8 cellular contexts compared by ENCODE assay signal in the genomic region with DNA sequence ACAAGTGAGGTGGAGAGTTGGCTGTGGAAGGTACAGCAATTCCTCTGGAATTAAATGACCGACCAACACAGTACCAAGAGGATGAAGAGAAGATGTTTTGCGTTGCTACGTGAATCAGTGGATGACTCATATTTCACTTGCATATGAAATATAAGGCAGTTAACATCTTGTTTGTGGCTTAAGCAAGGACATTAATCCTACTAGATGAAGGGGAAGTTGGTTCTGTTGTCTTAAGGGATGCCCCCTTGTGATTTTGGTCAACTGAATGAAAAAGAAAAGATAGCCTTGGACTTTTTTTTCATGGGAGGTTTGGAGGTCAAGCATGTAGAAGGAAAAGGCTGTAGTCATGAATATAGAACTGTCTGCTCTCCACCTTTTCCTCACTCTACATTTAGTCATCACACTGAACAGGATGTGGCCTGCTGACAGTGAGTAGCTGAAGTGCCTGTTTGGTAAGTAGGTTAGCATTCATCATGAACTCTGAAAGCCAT. TPM values are rescaled to one million over a fixed set of nuclear protein-coding genes. Genes with fewer than 3 reads are reported as not detected.
DNase-seq lines count a peak whose midpoint lies in the region; ATAC-seq and TF ChIP-seq lines count a peak whose summit lies in the region.

No MANE protein-coding gene starts in this region.

- H3K27ac ChIP-seq in lung (ENCODE audit: low read depth in 1 of 2, low read length in 1 of 2): peak overlapping the region in 1 of 2 donors; percentile 77

- 53 to 71% methylated on average over 3 of the region's 3 CpGs for WGBS in lung, 2 donors

- H3K27me3 ChIP-seq in Loucy (ENCODE audit: insufficient read depth, low read length, poor library complexity, severe bottlenecking) (no peaks in the 10 kb centered on the region), lung (ENCODE audit: control insufficient read depth, insufficient read depth) (no peaks in the 10 kb centered on the region)

- H3K9me3 ChIP-seq in Loucy (ENCODE audit: insufficient read depth, low read depth, low read length): no peaks in the 10 kb centered on the region
- no peaks in the 10 kb centered on the region for H3K9me3 ChIP-seq in lung (ENCODE audit: control insufficient read depth in 2 of 2, insufficient read depth in 1 of 2, low read length in 1 of 2)

- CTCF ChIA-PET in activated CD8-positive, alpha-beta memory T cell treated with anti-CD3 and anti-CD28 coated beads, Interleukin-2, amount 10 ng/mL, durations not matched to agents 7 days and 5 days (lab: Charles Lee): interaction anchor here (1.1 kb wide), 1 partner anchor 33 kb away, joined by 3 read pairs; no protein-coding TSS in a partner anchor

- H3K4me1 ChIP-seq in Loucy (ENCODE audit: insufficient read depth, low read length, poor library complexity, severe bottlenecking): peaks cover 43% of the 10 kb centered on the region
- peaks cover 0 to 8% of the 10 kb centered on the region in 2 donors for H3K4me1 ChIP-seq in lung (ENCODE audit: control insufficient read depth in 2 of 2, insufficient read depth in 2 of 2, low read length in 2 of 2)

- H3K27ac Mint-ChIP-seq in activated CD8-positive, alpha-beta memory T cell treated with anti-CD3 and anti-CD28 coated beads, Interleukin-2, amount 10 ng/mL, durations not matched to agents 7 days and 5 days: peak overlapping the region; percentile 96
- peak overlapping the region; percentile 84 for H3K27ac Mint-ChIP-seq in activated naive CD8-positive, alpha-beta T cell treated with anti-CD3 and anti-CD28 coated beads, Interleukin-2, amount 10 ng/mL, durations not matched to agents 7 days and 5 days

- ATAC-seq in activated CD8-positive, alpha-beta memory T cell treated with anti-CD3 and anti-CD28 coated beads, Interleukin-2, amount 10 ng/mL, durations not matched to agents 7 days and 5 days: peak; percentile 96
- ATAC-seq in activated naive CD8-positive, alpha-beta T cell treated with anti-CD3 and anti-CD28 coated beads, Interleukin-2, amount 10 ng/mL, durations not matched to agents 7 days and 5 days (ENCODE audit: low read depth): peak; percentile 97
- peak; percentile 28 for ATAC-seq in lung (ENCODE audit: insufficient read depth, low FRiP score)

- no peaks in the 10 kb centered on the region for H3K9me3 Mint-ChIP-seq in activated CD8-positive, alpha-beta memory T cell treated with anti-CD3 and anti-CD28 coated beads, Interleukin-2, amount 10 ng/mL, durations not matched to agents 7 days and 5 days (ENCODE audit: low read depth)
- no peaks in the 10 kb centered on the region for H3K9me3 Mint-ChIP-seq in activated naive CD8-positive, alpha-beta T cell treated with anti-CD3 and anti-CD28 coated beads, Interleukin-2, amount 10 ng/mL, durations not matched to agents 7 days and 5 days

- H3K36me3 ChIP-seq in Loucy (ENCODE audit: insufficient read depth, low read length) (peaks cover 49% of the 10 kb centered on the region), lung (ENCODE audit: control insufficient read depth in 2 of 2, insufficient read depth in 2 of 2, low read length in 2 of 2) (peaks cover 6 to 26% of the 10 kb centered on the region in 2 donors)

- H3F3A ChIP-seq in Loucy (ENCODE audit: low read depth): peaks cover 10% of the 10 kb centered on the region; the same call in 1 of the 2 replicates

- H3K36me3 Mint-ChIP-seq in activated CD8-positive, alpha-beta memory T cell treated with anti-CD3 and anti-CD28 coated beads, Interleukin-2, amount 10 ng/mL, durations not matched to agents 7 days and 5 days: peaks cover 41% of the 10 kb centered on the region
- H3K36me3 Mint-ChIP-seq in activated naive CD8-positive, alpha-beta T cell treated with anti-CD3 and anti-CD28 coated beads, Interleukin-2, amount 10 ng/mL, durations not matched to agents 7 days and 5 days: peaks cover 31% of the 10 kb centered on the region

- no peaks in the 10 kb centered on the region for H3K9me2 ChIP-seq in Loucy (replicated peaks; ENCODE audit: low read depth, low read length)

- peaks cover 34% of the 10 kb centered on the region for H3K4me1 Mint-ChIP-seq in activated CD8-positive, alpha-beta memory T cell treated with anti-CD3 and anti-CD28 coated beads, Interleukin-2, amount 10 ng/mL, durations not matched to agents 7 days and 5 days
- peaks cover 20% of the 10 kb centered on the region for H3K4me1 Mint-ChIP-seq in activated naive CD8-positive, alpha-beta T cell treated with anti-CD3 and anti-CD28 coated beads, Interleukin-2, amount 10 ng/mL, durations not matched to agents 7 days and 5 days

- no peak overlapping the region for H2AFZ ChIP-seq in Loucy (ENCODE audit: low read length)

- peak overlapping the region; percentile 3 for H3K4me3 Mint-ChIP-seq in activated CD8-positive, alpha-beta memory T cell treated with anti-CD3 and anti-CD28 coated beads, Interleukin-2, amount 10 ng/mL, durations not matched to agents 7 days and 5 days
- peak overlapping the region; percentile 53 for H3K4me3 Mint-ChIP-seq in activated naive CD8-positive, alpha-beta T cell treated with anti-CD3 and anti-CD28 coated beads, Interleukin-2, amount 10 ng/mL, durations not matched to agents 7 days and 5 days

- DNase-seq in activated CD8-positive, alpha-beta memory T cell treated with anti-CD3 and anti-CD28 coated beads, Interleukin-2, amount 10 ng/mL, durations not matched to agents 7 days and 5 days: peak; percentile 81
- no peak for DNase-seq in activated CD8-positive, alpha-beta memory T cell treated with anti-CD3 and anti-CD28 coated beads for 24 hours
- no peak for DNase-seq in activated naive CD8-positive, alpha-beta T cell treated with anti-CD3 and anti-CD28 coated beads, Interleukin-2, amount 10 ng/mL, durations not matched to agents 7 days and 5 days
- DNase-seq in lung (ENCODE audit: low spot score) (no peak), NCI-H524 treated with DMSO at 0.1 percent for 48 hours (lab: John Stamatoyannopoulos, UW) (no peak), cortex of kidney (lab: John Stamatoyannopoulos, UW) (no peak), NCI-H1105 treated with DMSO at 0.1 percent for 48 hours (lab: John Stamatoyannopoulos, UW) (no peak)

- H3K79me2 ChIP-seq in Loucy (ENCODE audit: insufficient read depth, low read length): no peaks in the 10 kb centered on the region

- H3K27me3 Mint-ChIP-seq in activated CD8-positive, alpha-beta memory T cell treated with anti-CD3 and anti-CD28 coated beads, Interleukin-2, amount 10 ng/mL, durations not matched to agents 7 days and 5 days: no peaks in the 10 kb centered on the region
- H3K27me3 Mint-ChIP-seq in activated naive CD8-positive, alpha-beta T cell treated with anti-CD3 and anti-CD28 coated beads, Interleukin-2, amount 10 ng/mL, durations not matched to agents 7 days and 5 days: no peaks in the 10 kb centered on the region

- H3K4me3 ChIP-seq in Loucy (ENCODE audit: low read length, poor library complexity, severe bottlenecking) (peak overlapping the region; percentile 21), lung (no peak overlapping the region)

- peak overlapping the region; percentile 81 for H3K4me2 ChIP-seq in Loucy (ENCODE audit: low read depth, low read length, poor library complexity, severe bottlenecking)

- POLR2A ChIA-PET in activated naive CD8-positive, alpha-beta T cell treated with anti-CD3 and anti-CD28 coated beads, Interleukin-2, amount 10 ng/mL, durations not matched to agents 7 days and 5 days (lab: Charles Lee): interaction anchor here (0.7 to 1.1 kb wide), 2 partner anchors 9 to 33 kb away, joined by 3 read pairs; no protein-coding TSS in a partner anchor

- peak overlapping the region; percentile 66 for H3K9ac ChIP-seq in Loucy (ENCODE audit: low read depth, low read length, poor library complexity, severe bottlenecking)

- no peaks in the 10 kb centered on the region for H4K20me1 ChIP-seq in Loucy (ENCODE audit: insufficient read depth, low read length, poor library complexity, severe bottlenecking)

- no peak for TF ChIP-seq CTCF in Loucy (conservative IDR thresholded peaks at IDR 0.05; ENCODE audit: low read length)
- no peak for TF ChIP-seq CTCF in lung (IDR thresholded peaks at IDR 0.05; ENCODE audit: control extremely low read depth, extremely low read depth)

RNA-seq across cellular contexts. Expression of a gene that starts 33.9 kb away (rescaled TPM):
- total RNA-seq in activated CD8-positive, alpha-beta memory T cell treated with anti-CD3 and anti-CD28 coated beads, Interleukin-2, amount 10 ng/mL, durations not matched to agents 7 days and 5 days: 1 to 10 TPM; 7.2 to 8.6 TPM
- 1 to 10 TPM; 7.2 to 7.4 TPM for total RNA-seq in activated naive CD8-positive, alpha-beta T cell treated with anti-CD3 and anti-CD28 coated beads, Interleukin-2, amount 10 ng/mL, durations not matched to agents 7 days and 5 days
- total RNA-seq in lung: 10 to 100 TPM; 19.4 to 32.3 TPM
- polyA plus RNA-seq in lung: 1 to 10 TPM; 5.7 to 9.9 TPM

Comparison
In these comparisons a context has a peak if more than half of its experiments do, and no peak if none do; other contexts are left out.
1. ATAC-seq: peak in every context shown above with its lines; median percentile 97 in activated naive CD8-positive, alpha-beta T cell treated with anti-CD3 and anti-CD28 coated beads, Interleukin-2, amount 10 ng/mL, durations not matched to agents 7 days and 5 days; 96 in activated CD8-positive, alpha-beta memory T cell treated with anti-CD3 and anti-CD28 coated beads, Interleukin-2, amount 10 ng/mL, durations not matched to agents 7 days and 5 days; 28 in lung.